29 cellular contexts compared by ENCODE assay signal in genomic region chr1:112911506-112911905, GRCh38.
"Had no signal": no experiment of that assay in that cellular context is flagged by ENCODE, and none has a peak within 500 bp of the region (broad histone marks: within the 10 kb centered on the region; RNA-seq: fewer than 3 reads in every experiment).

No MANE protein-coding gene starts in this region.

- H3K36me3 ChIP-seq: suprapubic skin had no signal

- H2AFZ ChIP-seq: parathyroid adenoma had no signal

- H3K9me3 ChIP-seq: esophagus squamous epithelium, heart right ventricle, psoas muscle, suprapubic skin, tibial nerve had no signal

- H3K9me3 Mint-ChIP-seq: activated CD4-positive, alpha-beta memory T cell treated with anti-CD3 and anti-CD28 coated beads for 36 hours; activated CD4-positive, alpha-beta T cell treated with anti-CD3 and anti-CD28 coated beads, Interleukin-2, amount 10 ng/mL, durations not matched to agents 24 days and 14 days; activated naive CD4-positive, alpha-beta T cell treated with anti-CD3 and anti-CD28 coated beads, Interleukin-2, amount 10 ng/mL, durations not matched to agents 7 days and 5 days; activated naive CD8-positive, alpha-beta T cell treated with anti-CD3 and anti-CD28 coated beads, Interleukin-2, amount 10 ng/mL, durations not matched to agents 7 days and 5 days; activated T-cell treated with anti-CD3 and anti-CD28 coated beads, Interleukin-2, amount 50 U/mL, for 24 hours; naive thymus-derived CD8-positive, alpha-beta T cell; neural crest cell had no signal

- H3K4me1 ChIP-seq: parathyroid adenoma, psoas muscle, suprapubic skin, tibial nerve had no signal

- DNase-seq: activated CD4-positive, alpha-beta memory T cell treated with anti-CD3 and anti-CD28 coated beads for 36 hours; activated CD4-positive, alpha-beta T cell treated with anti-CD3 and anti-CD28 coated beads, Interleukin-2, amount 10 ng/mL, durations not matched to agents 24 days and 14 days; activated CD4-positive, CD25-positive, alpha-beta regulatory T cell treated with anti-CD3 and anti-CD28 coated beads, Interleukin-2, amount 50 U/mL, for 72 hours; activated CD8-positive, alpha-beta memory T cell treated with anti-CD3 and anti-CD28 coated beads, Interleukin-2, amount 50 U/mL, for 4 hours; activated gamma-delta T cell; activated naive CD4-positive, alpha-beta T cell treated with anti-CD3 and anti-CD28 coated beads, Interleukin-2, amount 10 ng/mL, durations not matched to agents 7 days and 5 days; activated naive CD8-positive, alpha-beta T cell treated with anti-CD3 and anti-CD28 coated beads, Interleukin-2, amount 10 ng/mL, durations not matched to agents 7 days and 5 days; activated T-cell treated with anti-CD3 and anti-CD28 coated beads, Interleukin-2, amount 50 U/mL, for 24 hours; brain microvascular endothelial cell; central memory CD4-positive, alpha-beta T cell; esophagus squamous epithelium; foreskin melanocyte; heart right ventricle; midbrain; naive thymus-derived CD8-positive, alpha-beta T cell; occipital lobe; psoas muscle; stimulated activated CD4-positive, alpha-beta T cell treated with anti-CD3 and anti-CD28 coated beads, Interleukin-1b, Interleukin-23, amount 100 ng/mL, for 48 hours; stimulated activated CD4-positive, alpha-beta T cell treated with anti-CD3 and anti-CD28 coated beads, Interleukin-4, amount 100 ng/mL, for 4 hours; stimulated activated CD8-positive, alpha-beta memory T cell treated with anti-CD3 and anti-CD28 coated beads, Interleukin-4, amount 100 ng/mL, for 48 hours; stimulated activated naive CD4-positive, alpha-beta T cell; T-helper 17 cell; T1000; WERI-Rb-1 had no signal

- ATAC-seq: heart right ventricle; naive thymus-derived CD8-positive, alpha-beta T cell; psoas muscle; T-helper 17 cell had no signal

- H3K4me3 Mint-ChIP-seq: activated CD4-positive, alpha-beta memory T cell treated with anti-CD3 and anti-CD28 coated beads for 36 hours; activated CD4-positive, alpha-beta T cell treated with anti-CD3 and anti-CD28 coated beads, Interleukin-2, amount 10 ng/mL, durations not matched to agents 24 days and 14 days; activated naive CD4-positive, alpha-beta T cell treated with anti-CD3 and anti-CD28 coated beads, Interleukin-2, amount 10 ng/mL, durations not matched to agents 7 days and 5 days; activated naive CD8-positive, alpha-beta T cell treated with anti-CD3 and anti-CD28 coated beads, Interleukin-2, amount 10 ng/mL, durations not matched to agents 7 days and 5 days; activated T-cell treated with anti-CD3 and anti-CD28 coated beads, Interleukin-2, amount 50 U/mL, for 24 hours; naive thymus-derived CD8-positive, alpha-beta T cell; neural crest cell; T-helper 17 cell had no signal

- H3K27me3 Mint-ChIP-seq: activated CD4-positive, alpha-beta memory T cell treated with anti-CD3 and anti-CD28 coated beads for 36 hours; activated CD4-positive, alpha-beta T cell treated with anti-CD3 and anti-CD28 coated beads, Interleukin-2, amount 10 ng/mL, durations not matched to agents 24 days and 14 days; activated naive CD4-positive, alpha-beta T cell treated with anti-CD3 and anti-CD28 coated beads, Interleukin-2, amount 10 ng/mL, durations not matched to agents 7 days and 5 days; activated naive CD8-positive, alpha-beta T cell treated with anti-CD3 and anti-CD28 coated beads, Interleukin-2, amount 10 ng/mL, durations not matched to agents 7 days and 5 days; activated T-cell treated with anti-CD3 and anti-CD28 coated beads, Interleukin-2, amount 50 U/mL, for 24 hours; naive thymus-derived CD8-positive, alpha-beta T cell; T-helper 17 cell had no signal

- H3K27me3 ChIP-seq: brain microvascular endothelial cell, esophagus squamous epithelium, heart right ventricle, suprapubic skin, tibial nerve had no signal

- H3K27ac ChIP-seq: brain microvascular endothelial cell, esophagus squamous epithelium, heart right ventricle, parathyroid adenoma, psoas muscle, suprapubic skin, tibial nerve, WERI-Rb-1 had no signal

- H3K4me2 ChIP-seq: smooth muscle cell had no signal

- H3K9ac ChIP-seq: parathyroid adenoma had no signal

- H3K4me1 Mint-ChIP-seq: activated naive CD4-positive, alpha-beta T cell treated with anti-CD3 and anti-CD28 coated beads, Interleukin-2, amount 10 ng/mL, durations not matched to agents 7 days and 5 days; activated naive CD8-positive, alpha-beta T cell treated with anti-CD3 and anti-CD28 coated beads, Interleukin-2, amount 10 ng/mL, durations not matched to agents 7 days and 5 days; naive thymus-derived CD8-positive, alpha-beta T cell had no signal

- H3K79me2 ChIP-seq: parathyroid adenoma had no signal

- H3K27ac Mint-ChIP-seq: activated CD4-positive, alpha-beta memory T cell treated with anti-CD3 and anti-CD28 coated beads for 36 hours; activated CD4-positive, alpha-beta T cell treated with anti-CD3 and anti-CD28 coated beads, Interleukin-2, amount 10 ng/mL, durations not matched to agents 24 days and 14 days; activated naive CD4-positive, alpha-beta T cell treated with anti-CD3 and anti-CD28 coated beads, Interleukin-2, amount 10 ng/mL, durations not matched to agents 7 days and 5 days; activated naive CD8-positive, alpha-beta T cell treated with anti-CD3 and anti-CD28 coated beads, Interleukin-2, amount 10 ng/mL, durations not matched to agents 7 days and 5 days; activated T-cell treated with anti-CD3 and anti-CD28 coated beads, Interleukin-2, amount 50 U/mL, for 24 hours; naive thymus-derived CD8-positive, alpha-beta T cell; T-helper 17 cell had no signal

- H3K4me3 ChIP-seq: esophagus squamous epithelium, heart right ventricle, psoas muscle, smooth muscle cell, suprapubic skin, tibial nerve had no signal
